In the genomic region with DNA sequence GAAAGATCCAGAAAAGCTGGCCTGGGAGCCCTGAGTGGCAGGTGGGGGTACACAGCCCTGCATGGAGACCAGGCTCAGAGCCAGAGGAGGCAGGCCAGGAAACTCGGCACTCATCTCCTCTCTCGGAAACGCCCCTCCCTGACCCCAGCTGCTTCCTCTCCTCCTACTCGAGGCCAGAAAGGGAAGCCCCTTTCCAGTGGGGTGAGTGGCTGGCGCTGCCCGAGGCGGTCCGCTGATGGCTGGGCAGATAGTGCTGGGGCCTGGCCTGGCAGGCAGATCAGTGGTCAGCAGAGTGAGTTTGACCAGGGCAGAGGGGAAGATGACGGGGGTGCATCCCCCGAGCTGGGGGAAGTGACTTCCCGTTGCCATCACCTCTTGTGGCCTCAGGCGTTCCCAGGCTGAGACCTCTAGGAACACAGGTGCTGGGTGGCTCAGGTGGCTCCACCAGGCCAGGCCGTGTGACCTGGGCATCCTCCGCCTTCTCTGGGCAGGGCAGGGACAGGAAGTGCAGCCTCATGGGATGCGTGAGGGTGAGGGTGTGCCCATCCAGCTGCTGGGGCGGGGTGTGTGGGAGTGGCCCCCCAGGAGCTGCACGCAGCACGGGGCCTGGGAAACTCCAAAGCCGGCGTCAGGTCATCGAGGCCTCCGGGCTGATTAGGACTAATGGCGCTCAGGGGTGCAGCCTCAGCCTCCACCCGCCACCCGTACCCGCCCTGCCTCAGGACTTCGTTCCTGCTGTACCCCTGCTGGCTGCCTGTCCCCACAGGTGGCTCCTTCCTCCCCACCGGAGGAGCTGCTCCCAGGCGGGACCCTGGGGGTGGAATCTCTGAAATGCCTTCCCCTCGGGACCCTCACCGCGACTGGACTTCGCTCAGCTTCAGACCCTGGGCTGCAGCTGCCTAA, we compare ENCODE assay signal across 9 cellular contexts. TPM values are rescaled to one million over a fixed set of nuclear protein-coding genes. Genes with fewer than 3 reads are reported as not detected.
DNase-seq lines count a peak whose midpoint lies in the region; ATAC-seq and TF ChIP-seq lines count a peak whose summit lies in the region.
"Had no signal": no experiment of that assay in that cellular context is flagged by ENCODE, and none has a peak within 500 bp of the region (broad histone marks: within the 10 kb centered on the region; RNA-seq: fewer than 3 reads in every experiment).

No MANE protein-coding gene starts in this region.

- no peaks in the 10 kb centered on the region for H3K27me3 Mint-ChIP-seq in naive thymus-derived CD8-positive, alpha-beta T cell

- H3K4me3 Mint-ChIP-seq in naive thymus-derived CD8-positive, alpha-beta T cell = peak overlapping the region; percentile 67 to 88 (median 82)

- H3K9me3 Mint-ChIP-seq in naive thymus-derived CD8-positive, alpha-beta T cell = no peaks in the 10 kb centered on the region

- H3K4me3 ChIP-seq in coronary artery = peak overlapping the region; percentile 52
- H3K4me3 ChIP-seq: SJSA1 had no signal

- no peak for TF ChIP-seq CTCF in coronary artery (IDR thresholded peaks at IDR 0.05)

- H3K27ac Mint-ChIP-seq in naive thymus-derived CD8-positive, alpha-beta T cell = peak overlapping the region; percentile 38 to 94 (median 87)

- H3K27ac ChIP-seq in coronary artery = peak overlapping the region; percentile 41 to 85
- H3K27ac ChIP-seq: SJSA1 had no signal

- peak; percentile 63 for DNase-seq in SW480 (ENCODE audit: low spot score)
- peak; percentile 75 for DNase-seq in coronary artery (ENCODE audit: low spot score)
- peak in 2 of 10 donors; percentile 43 to 69 for DNase-seq in naive thymus-derived CD8-positive, alpha-beta T cell
- DNase-seq in NCI-H2171 (lab: John Stamatoyannopoulos, UW) = no peak
- DNase-seq in SHP77 (lab: John Stamatoyannopoulos, UW) = no peak
- no peak for DNase-seq in kidney glomerular epithelial cell (lab: John Stamatoyannopoulos, UW)

- peak; percentile 29 for ATAC-seq in GM18520 (IDR thresholded peaks at IDR 0.05; ENCODE audit: unreplicated experiment)
- ATAC-seq in HG03045 (IDR thresholded peaks at IDR 0.05; ENCODE audit: unreplicated experiment) = peak; percentile 47
- peak; percentile 55 to 68 for ATAC-seq in naive thymus-derived CD8-positive, alpha-beta T cell

- peaks cover 23 to 73% (median 62%) of the 10 kb centered on the region in 4 donors for H3K4me1 Mint-ChIP-seq in naive thymus-derived CD8-positive, alpha-beta T cell

- H3K36me3 Mint-ChIP-seq in naive thymus-derived CD8-positive, alpha-beta T cell = no peaks in the 10 kb centered on the region

- POLR2A ChIA-PET in naive thymus-derived CD8-positive, alpha-beta T cell (lab: Charles Lee) = interaction anchor here (0.5 to 7.9 kb wide), 8 partner anchors 12 to 1817 kb away, joined by 3 to 91 read pairs (median 6); a partner anchor contains a TSS

RNA-seq across cellular contexts. Expression of a gene that starts 5.8 kb away (rescaled TPM):
- total RNA-seq in naive thymus-derived CD8-positive, alpha-beta T cell = 10 to 100 TPM; 27.8 to 28.3 TPM
- 10 to 100 TPM in 1 of 3 donors, 1 to 10 TPM in 2; 4.8 to 10.8 (median 5.4) TPM for polyA plus RNA-seq in naive thymus-derived CD8-positive, alpha-beta T cell

RNA-seq across cellular contexts. Expression of a gene that starts 42.5 kb away (rescaled TPM):
- total RNA-seq in naive thymus-derived CD8-positive, alpha-beta T cell = 10 to 100 TPM; 48.1 to 48.4 TPM
- 10 to 100 TPM; 34.2 to 52.5 (median 43.5) TPM for polyA plus RNA-seq in naive thymus-derived CD8-positive, alpha-beta T cell

RNA-seq across cellular contexts. Expression of a gene that starts 45.0 kb away (rescaled TPM):
- total RNA-seq in naive thymus-derived CD8-positive, alpha-beta T cell = 100 to 1,000 TPM; 302 to 309 TPM
- 100 to 1,000 TPM; 129 to 151 (median 150) TPM for polyA plus RNA-seq in naive thymus-derived CD8-positive, alpha-beta T cell

Comparison
In these comparisons a context has a peak if more than half of its experiments do, and no peak if none do; other contexts are left out.
1. DNase-seq: peak in SW480 (single experiment) and coronary artery (single experiment); none in NCI-H2171 (single experiment), SHP77 (0 of 2) and kidney glomerular epithelial cell (single experiment).
2. Peak in every context shown above with its lines, with median percentiles within 50 percentile points of each other: ATAC-seq.